ENCODE assay signal across 15 cellular contexts in the genomic region with DNA sequence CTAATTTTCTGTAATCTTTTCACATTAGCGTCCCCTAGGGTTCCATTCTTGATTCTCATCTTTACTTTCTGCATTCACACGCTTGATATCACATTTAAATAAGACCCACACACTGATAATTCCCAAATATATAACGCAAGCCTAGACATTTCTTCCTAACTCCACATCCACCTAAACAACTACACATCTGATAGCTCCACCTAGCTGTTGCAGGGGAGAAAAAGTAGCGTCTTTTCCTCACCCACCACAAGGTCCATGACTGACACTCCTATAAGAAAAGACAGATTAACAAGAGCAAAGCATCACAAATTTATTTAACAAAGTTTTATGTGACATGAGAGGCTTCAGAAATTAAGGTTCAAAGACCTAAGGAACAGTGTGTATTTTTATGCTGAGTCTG.
DNase-seq lines count a peak whose midpoint lies in the region; TF ChIP-seq lines count a peak whose summit lies in the region.
"Had no signal": no experiment of that assay in that cellular context is flagged by ENCODE, and none has a peak within 500 bp of the region (broad histone marks: within the 10 kb centered on the region; RNA-seq: fewer than 3 reads in every experiment).

No MANE protein-coding gene starts in this region.

- H3K4me3 ChIP-seq in Peyer's patch: no peak overlapping the region
- H3K4me3 ChIP-seq in iPS DF 6.9 (ENCODE audit: low read length): no peak overlapping the region
- H3K4me3 ChIP-seq in CD4-positive, alpha-beta memory T cell (ENCODE audit: low read length in 2 of 2): no peak overlapping the region
- H3K4me3 ChIP-seq: thyroid gland had no signal

- H3K27ac Mint-ChIP-seq in type B pancreatic cell: no peak overlapping the region
- H3K27ac Mint-ChIP-seq in CD4-positive, alpha-beta memory T cell: no peak overlapping the region
- H3K27ac Mint-ChIP-seq: activated CD4-positive, alpha-beta memory T cell treated with anti-CD3 and anti-CD28 coated beads for 36 hours; T-helper 17 cell had no signal

- WGBS in iPS DF 6.9 (ENCODE audit: insufficient coverage, insufficient read length): 100% methylated on average over 1 of the region's 4 CpGs

- intact Hi-C loops in CD4-positive, alpha-beta memory T cell (cut with micrococcal nuclease): no loop called here

- no peaks in the 10 kb centered on the region for H3K36me3 ChIP-seq in Peyer's patch
- H3K36me3 ChIP-seq in iPS DF 6.9 (ENCODE audit: control insufficient read depth, insufficient read depth, low read length): no peaks in the 10 kb centered on the region
- H3K36me3 ChIP-seq in CD4-positive, alpha-beta memory T cell (ENCODE audit: insufficient read depth, low read length): no peaks in the 10 kb centered on the region
- H3K36me3 ChIP-seq: thyroid gland had no signal

- peaks cover 0 to 3% (median 0%) of the 10 kb centered on the region in 4 donors for H3K9me3 ChIP-seq in Peyer's patch
- no peaks in the 10 kb centered on the region for H3K9me3 ChIP-seq in iPS DF 6.9 (ENCODE audit: control insufficient read depth, insufficient read depth, low read length)
- no peaks in the 10 kb centered on the region for H3K9me3 ChIP-seq in CD4-positive, alpha-beta memory T cell (ENCODE audit: control insufficient read depth in 1 of 2, low read length in 2 of 2)
- H3K9me3 ChIP-seq: thyroid gland had no signal

- H3K4me3 Mint-ChIP-seq in type B pancreatic cell: no peak overlapping the region
- H3K4me3 Mint-ChIP-seq in CD4-positive, alpha-beta memory T cell: no peak overlapping the region
- H3K4me3 Mint-ChIP-seq: activated CD4-positive, alpha-beta memory T cell treated with anti-CD3 and anti-CD28 coated beads for 36 hours; T-helper 17 cell had no signal

- DNase-seq in SIG-M5 treated with dmso at 0.1 percent for 504 hours (lab: John Stamatoyannopoulos, UW; ENCODE audit: unreplicated experiment): peak; percentile 0
- DNase-seq in SIG-M5 (lab: John Stamatoyannopoulos, UW): no peak
- DNase-seq in Peyer's patch: no peak
- DNase-seq in iPS DF 6.9 (ENCODE audit: low read depth, low spot score): peak; percentile 5
- DNase-seq in type B pancreatic cell (ENCODE audit: extremely low spot score, unreplicated experiment): no peak
- no peak for DNase-seq in T-helper 2 cell
- DNase-seq in CD4-positive, alpha-beta memory T cell: no peak
- no peak for DNase-seq in LoVo (ENCODE audit: low spot score)
- DNase-seq: activated CD4-positive, alpha-beta memory T cell treated with anti-CD3 and anti-CD28 coated beads for 36 hours; activated gamma-delta T cell treated with Interleukin-2 at 50 U/mL for 16 hours; GF-D8; NCI-H1417 treated with DMSO at 0.1 percent for 48 hours; NCI-H69; T-helper 17 cell; thyroid gland had no signal

- POLR2A ChIA-PET in CD4-positive, alpha-beta memory T cell (lab: Charles Lee; ENCODE audit: partially characterized antibody): no interaction called here

- no peaks in the 10 kb centered on the region for H3K27me3 Mint-ChIP-seq in type B pancreatic cell
- no peaks in the 10 kb centered on the region for H3K27me3 Mint-ChIP-seq in CD4-positive, alpha-beta memory T cell
- H3K27me3 Mint-ChIP-seq: activated CD4-positive, alpha-beta memory T cell treated with anti-CD3 and anti-CD28 coated beads for 36 hours; T-helper 17 cell had no signal

- no peaks in the 10 kb centered on the region for H3K27me3 ChIP-seq in Peyer's patch
- no peaks in the 10 kb centered on the region for H3K27me3 ChIP-seq in iPS DF 6.9 (ENCODE audit: control insufficient read depth, insufficient read depth, low read length)
- H3K27me3 ChIP-seq in CD4-positive, alpha-beta memory T cell (ENCODE audit: insufficient read depth, low read length): no peaks in the 10 kb centered on the region
- H3K27me3 ChIP-seq: thyroid gland had no signal

- TF ChIP-seq POLR2A in Peyer's patch (IDR thresholded peaks at IDR 0.05): no peak

- H3K36me3 Mint-ChIP-seq in type B pancreatic cell: no peaks in the 10 kb centered on the region
- H3K36me3 Mint-ChIP-seq in CD4-positive, alpha-beta memory T cell: no peaks in the 10 kb centered on the region
- H3K36me3 Mint-ChIP-seq: activated CD4-positive, alpha-beta memory T cell treated with anti-CD3 and anti-CD28 coated beads for 36 hours had no signal

- CTCF ChIA-PET in CD4-positive, alpha-beta memory T cell (lab: Charles Lee; ENCODE audit: partially characterized antibody): no interaction called here

- peaks cover 3% of the 10 kb centered on the region for H3K9me3 Mint-ChIP-seq in type B pancreatic cell
- H3K9me3 Mint-ChIP-seq in CD4-positive, alpha-beta memory T cell: peaks cover 9 to 36% (median 23%) of the 10 kb centered on the region in 8 donors

- H3K4me1 ChIP-seq in Peyer's patch: no peaks in the 10 kb centered on the region
- no peaks in the 10 kb centered on the region for H3K4me1 ChIP-seq in iPS DF 6.9 (ENCODE audit: control insufficient read depth, insufficient read depth, low read length)
- H3K4me1 ChIP-seq in CD4-positive, alpha-beta memory T cell (ENCODE audit: insufficient read depth, low read length): no peaks in the 10 kb centered on the region
- H3K4me1 ChIP-seq: thyroid gland had no signal

- no peaks in the 10 kb centered on the region for H3K4me1 Mint-ChIP-seq in type B pancreatic cell (ENCODE audit: unreplicated experiment)
- H3K4me1 Mint-ChIP-seq in CD4-positive, alpha-beta memory T cell: no peaks in the 10 kb centered on the region
- H3K4me1 Mint-ChIP-seq: T-helper 17 cell had no signal

- H3K27ac ChIP-seq in Peyer's patch (no peak overlapping the region), iPS DF 6.9 (ENCODE audit: low read length) (no peak overlapping the region)
- no peak overlapping the region for H3K27ac ChIP-seq in CD4-positive, alpha-beta memory T cell (ENCODE audit: low read depth, low read length)
- H3K27ac ChIP-seq: thyroid gland had no signal

- TF ChIP-seq CTCF in Peyer's patch (IDR thresholded peaks at IDR 0.05): peak in 4 of 6 experiments; percentile 23 to 71 (median 64)
- peak; percentile 58 for TF ChIP-seq CTCF in type B pancreatic cell (conservative IDR thresholded peaks at IDR 0.05)

Comparison
In these comparisons a context has a peak if more than half of its experiments do, and no peak if none do; other contexts are left out.
1. DNase-seq: peak in SIG-M5 treated with dmso at 0.1 percent for 504 hours (single experiment) and iPS DF 6.9 (single experiment); none in SIG-M5 (single experiment), Peyer's patch (0 of 3), type B pancreatic cell (single experiment), T-helper 2 cell (0 of 5), CD4-positive, alpha-beta memory T cell (0 of 5) and LoVo (single experiment).